8 cellular contexts compared by ENCODE assay signal in genomic region chr14:60649815-60650381, GRCh38. TPM values are rescaled to one million over a fixed set of nuclear protein-coding genes. Genes with fewer than 3 reads are reported as not detected.
DNase-seq lines count a peak whose midpoint lies in the region; ATAC-seq and TF ChIP-seq lines count a peak whose summit lies in the region.

No MANE protein-coding gene starts in this region.

- peaks cover 36% of the 10 kb centered on the region for H3K4me1 Mint-ChIP-seq in T-helper 2 cell treated with Interferon-gamma antibody and Interleukin-4, amounts not matched to agents 5 μg/mL and 100 μg/mL, for 36 hours (ENCODE audit: low read depth)

- no peaks in the 10 kb centered on the region for H4K20me1 ChIP-seq in OCI-LY1 (ENCODE audit: insufficient read depth, low read length)

- H3K36me3 ChIP-seq in OCI-LY1 (ENCODE audit: insufficient read depth, low read length) (no peaks in the 10 kb centered on the region), esophagus squamous epithelium (no peaks in the 10 kb centered on the region)

- H3K4me2 ChIP-seq in OCI-LY1 (ENCODE audit: low read length), result no peak overlapping the region; the same call in 1 of the 2 replicates

- no peak for TF ChIP-seq CTCF in OCI-LY1 (IDR thresholded peaks at IDR 0.05; ENCODE audit: low read length)
- TF ChIP-seq CTCF in esophagus squamous epithelium (IDR thresholded peaks at IDR 0.05), result no peak

- no peak for ATAC-seq in HG02588 (IDR thresholded peaks at IDR 0.05; ENCODE audit: unreplicated experiment)

- no peak for TF ChIP-seq POLR2A in esophagus squamous epithelium (IDR thresholded peaks at IDR 0.05)

- peaks cover 92% of the 10 kb centered on the region for H3K27me3 Mint-ChIP-seq in T-helper 2 cell treated with Interferon-gamma antibody and Interleukin-4, amounts not matched to agents 5 μg/mL and 100 μg/mL, for 36 hours (ENCODE audit: low read depth)

- H3K79me2 ChIP-seq in OCI-LY1 (ENCODE audit: insufficient read depth, low read length), result no peaks in the 10 kb centered on the region

- peak overlapping the region; percentile 56 for H3K4me3 Mint-ChIP-seq in T-helper 2 cell treated with Interferon-gamma antibody and Interleukin-4, amounts not matched to agents 5 μg/mL and 100 μg/mL, for 36 hours

- no peaks in the 10 kb centered on the region for H3K9me3 Mint-ChIP-seq in T-helper 2 cell treated with Interferon-gamma antibody and Interleukin-4, amounts not matched to agents 5 μg/mL and 100 μg/mL, for 36 hours

- peaks cover 7% of the 10 kb centered on the region for H3K36me3 Mint-ChIP-seq in T-helper 2 cell treated with Interferon-gamma antibody and Interleukin-4, amounts not matched to agents 5 μg/mL and 100 μg/mL, for 36 hours (ENCODE audit: low read depth)

- H3K27ac Mint-ChIP-seq in T-helper 2 cell treated with Interferon-gamma antibody and Interleukin-4, amounts not matched to agents 5 μg/mL and 100 μg/mL, for 36 hours, result no peak overlapping the region

- H3K4me3 ChIP-seq in OCI-LY1 (ENCODE audit: low read depth, low read length, poor library complexity, severe bottlenecking) (peak overlapping the region; percentile 57), esophagus squamous epithelium (peak overlapping the region in 3 of 4 donors; percentile 31 to 70 (median 53)), skin epidermis (peak overlapping the region; percentile 28 to 47 (median 31))

- H3K9me2 ChIP-seq in OCI-LY1 (ENCODE audit: low read depth, low read length), result no peaks in the 10 kb centered on the region

- H3K9me3 ChIP-seq in OCI-LY1 (ENCODE audit: low read length) (no peaks in the 10 kb centered on the region), esophagus squamous epithelium (no peaks in the 10 kb centered on the region)

- no peak overlapping the region for H3K27ac ChIP-seq in OCI-LY1 (ENCODE audit: low read depth, low read length, poor library complexity, severe bottlenecking)
- H3K27ac ChIP-seq in esophagus squamous epithelium, result no peak overlapping the region
- H3K27ac ChIP-seq in skin epidermis, result no peak overlapping the region

- peaks cover 13% of the 10 kb centered on the region; the same call in 1 of the 2 replicates for H3K27me3 ChIP-seq in OCI-LY1 (ENCODE audit: insufficient read depth, low read length)
- peaks cover 42 to 100% (median 65%) of the 10 kb centered on the region in 4 donors for H3K27me3 ChIP-seq in esophagus squamous epithelium

- DNase-seq in T-helper 2 cell treated with Interferon-gamma antibody and Interleukin-4, amounts not matched to agents 5 μg/mL and 100 μg/mL, for 36 hours (ENCODE audit: low spot score), result no peak
- DNase-seq in T-helper 2 cell, result no peak
- no peak for DNase-seq in esophagus squamous epithelium (lab: John Stamatoyannopoulos, UW)
- no peak for DNase-seq in hepatic stellate cell (ENCODE audit: low spot score)
- DNase-seq in ureter (ENCODE audit: low spot score), result no peak

- 8% methylated on average over 16 to 18 of the region's 18 CpGs for WGBS in esophagus squamous epithelium, 2 donors

- H3K9ac ChIP-seq in OCI-LY1 (ENCODE audit: low read length), result no peak overlapping the region

- H3K4me1 ChIP-seq in OCI-LY1 (ENCODE audit: insufficient read depth, low read length, severe bottlenecking) (peaks cover 18% of the 10 kb centered on the region), esophagus squamous epithelium (peaks cover 28 to 58% (median 31%) of the 10 kb centered on the region in 3 donors)

- intact Hi-C loops in esophagus squamous epithelium (cut with DNase I), result no loop called here

- no peaks in the 10 kb centered on the region for H3F3A ChIP-seq in OCI-LY1 (ENCODE audit: insufficient read depth, low read length)

- no peak overlapping the region for H2AFZ ChIP-seq in OCI-LY1 (ENCODE audit: low read length)

RNA-seq across cellular contexts. Expression of gene SIX1, which starts 0.6 kb away (rescaled TPM):
- total RNA-seq in esophagus squamous epithelium (under 1 TPM in 1 of 4 donors, not detected in 3; 0.23 TPM), ureter (1.7 TPM)
